1 cellular context compared by ENCODE assay signal in genomic region chr3:52383446-52383845, GRCh38.
TF ChIP-seq lines count a peak whose summit lies in the region.

No MANE protein-coding gene starts in this region.

TF ChIP-seq in H1, 55 proteins besides CTCF, POLR2A, EP300 and RAD21:
- TF ChIP-seq KDM5A (IDR thresholded peaks at IDR 0.05; ENCODE audit: low read length) = no peak
- no peak for TF ChIP-seq NRF1 (IDR thresholded peaks at IDR 0.05; ENCODE audit: low read depth, low read length)
- no peak for TF ChIP-seq EZH2 (IDR thresholded peaks at IDR 0.05; ENCODE audit: low read depth, low read length, severe bottlenecking)
- no peak for TF ChIP-seq TBP (IDR thresholded peaks at IDR 0.05; ENCODE audit: low read depth, low read length)
- TF ChIP-seq SP2 (IDR thresholded peaks at IDR 0.05; ENCODE audit: low read length) = no peak
- no peak for TF ChIP-seq SP4 (IDR thresholded peaks at IDR 0.05; ENCODE audit: low read length)
- no peak for TF ChIP-seq ATF3 (IDR thresholded peaks at IDR 0.05; ENCODE audit: insufficient read depth, low read depth, low read length)
- no peak for TF ChIP-seq MAX (IDR thresholded peaks at IDR 0.05)
- no peak for TF ChIP-seq NANOG (IDR thresholded peaks at IDR 0.05; ENCODE audit: insufficient read depth, low read depth, low read length, poor library complexity, severe bottlenecking)
- TF ChIP-seq SIRT6 (IDR thresholded peaks at IDR 0.05; ENCODE audit: low read length) = no peak
- TF ChIP-seq CBX5 (IDR thresholded peaks at IDR 0.05; ENCODE audit: low read depth, low read length) = no peak
- TF ChIP-seq E2F6 (IDR thresholded peaks at IDR 0.05) = no peak
- no peak for TF ChIP-seq SIN3A (conservative IDR thresholded peaks at IDR 0.05 in 1 of 2, IDR thresholded peaks at IDR 0.05 in 1 of 2; ENCODE audit: low read depth in 1 of 2, low read length in 2 of 2)
- no peak for TF ChIP-seq RXRA (IDR thresholded peaks at IDR 0.05; ENCODE audit: insufficient read depth, low read depth, low read length)
- no peak for TF ChIP-seq CHD2 (IDR thresholded peaks at IDR 0.05; ENCODE audit: low read length)
- no peak for TF ChIP-seq ASH2L (IDR thresholded peaks at IDR 0.05; ENCODE audit: low read length)
- no peak for TF ChIP-seq RNF2 (IDR thresholded peaks at IDR 0.05; ENCODE audit: borderline replicate concordance, low read depth, low read length, missing control alignments, poor library complexity, severe bottlenecking)
- TF ChIP-seq TAF7 (optimal IDR thresholded peaks at IDR 0.05; ENCODE audit: borderline replicate concordance, low read depth, low read length) = no peak
- no peak for TF ChIP-seq GTF2F1 (IDR thresholded peaks at IDR 0.05; ENCODE audit: borderline replicate concordance, low read depth, low read length)
